Comparison of ENCODE assay signal across 26 cellular contexts in the genomic region with DNA sequence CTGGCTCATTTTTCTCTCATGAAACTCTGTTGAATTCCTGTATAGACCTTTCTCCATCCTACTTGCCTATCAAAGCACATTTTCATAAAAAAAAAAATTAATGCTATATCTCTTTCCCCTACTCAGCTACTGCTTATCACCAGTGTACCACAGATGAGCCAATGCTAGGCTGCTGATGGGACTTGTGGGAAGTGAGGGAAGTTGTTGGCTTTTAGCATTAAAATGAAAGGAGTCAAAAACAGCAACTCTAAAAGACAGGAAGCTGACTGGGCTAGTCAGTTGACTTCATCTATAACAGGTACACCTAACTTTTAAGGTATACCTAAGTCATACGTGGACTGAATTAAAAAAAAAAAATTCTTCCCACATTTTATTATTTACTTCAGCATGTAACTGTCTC.
"Had no signal": no experiment of that assay in that cellular context is flagged by ENCODE, and none has a peak within 500 bp of the region (broad histone marks: within the 10 kb centered on the region; RNA-seq: fewer than 3 reads in every experiment).

No MANE protein-coding gene starts in this region.

- H3K9me3 Mint-ChIP-seq: type B pancreatic cell had no signal

- H3K4me3 ChIP-seq: coronary artery, esophagus muscularis mucosa, gastroesophageal sphincter, heart left ventricle, hepatocyte, lung, neural progenitor cell, prostate gland, right atrium auricular region, smooth muscle cell, testis, tibial artery had no signal

- ATAC-seq: foreskin keratinocyte, gastroesophageal sphincter, heart left ventricle, left lobe of liver, sciatic nerve had no signal

- H3K4me1 Mint-ChIP-seq: nephron, neural progenitor cell had no signal

- H3K4me3 Mint-ChIP-seq: memory B cell, nephron, neural progenitor cell, type B pancreatic cell had no signal

- H3K27me3 ChIP-seq: esophagus muscularis mucosa, foreskin keratinocyte, gastroesophageal sphincter, heart left ventricle, hepatocyte, neural progenitor cell, right atrium auricular region, testis, tibial artery had no signal

- H3K9me3 ChIP-seq: prostate gland, testis had no signal

- DNase-seq: dermis blood vessel endothelial cell; effector memory CD4-positive, alpha-beta T cell; foreskin keratinocyte; heart left ventricle; kidney; stimulated activated CD4-positive, alpha-beta T cell treated with anti-CD3 and anti-CD28 coated beads, Interleukin-12 subunit alpha, Interleukin-12 subunit beta, amount 100 ng/mL, for 4 hours; stimulated activated CD4-positive, alpha-beta T cell treated with anti-CD3 and anti-CD28 coated beads, Interleukin-1b, Interleukin-23, amount 100 ng/mL, for 48 hours; stimulated activated CD4-positive, alpha-beta T cell treated with anti-CD3 and anti-CD28 coated beads, Interleukin-4, amount 100 ng/mL, for 1 hour; stimulated activated CD8-positive, alpha-beta memory T cell treated with anti-CD3 and anti-CD28 coated beads, Interleukin-4, amount 100 ng/mL, for 48 hours; substantia nigra; testis; tibial artery had no signal

- H3K27ac ChIP-seq: coronary artery, esophagus muscularis mucosa, foreskin keratinocyte, gastroesophageal sphincter, heart left ventricle, hepatocyte, neural progenitor cell, prostate gland, right atrium auricular region, testis, tibial artery had no signal

- H3K4me1 ChIP-seq: esophagus muscularis mucosa, foreskin keratinocyte, gastroesophageal sphincter, heart left ventricle, neural progenitor cell, prostate gland, right atrium auricular region, testis, tibial artery had no signal

- H3K27me3 Mint-ChIP-seq: memory B cell, type B pancreatic cell had no signal

- H3K36me3 ChIP-seq: prostate gland, right atrium auricular region had no signal

- H3K27ac Mint-ChIP-seq: memory B cell, nephron, neural progenitor cell, type B pancreatic cell had no signal
